ENCODE assay signal across 8 cellular contexts in the genomic region with DNA sequence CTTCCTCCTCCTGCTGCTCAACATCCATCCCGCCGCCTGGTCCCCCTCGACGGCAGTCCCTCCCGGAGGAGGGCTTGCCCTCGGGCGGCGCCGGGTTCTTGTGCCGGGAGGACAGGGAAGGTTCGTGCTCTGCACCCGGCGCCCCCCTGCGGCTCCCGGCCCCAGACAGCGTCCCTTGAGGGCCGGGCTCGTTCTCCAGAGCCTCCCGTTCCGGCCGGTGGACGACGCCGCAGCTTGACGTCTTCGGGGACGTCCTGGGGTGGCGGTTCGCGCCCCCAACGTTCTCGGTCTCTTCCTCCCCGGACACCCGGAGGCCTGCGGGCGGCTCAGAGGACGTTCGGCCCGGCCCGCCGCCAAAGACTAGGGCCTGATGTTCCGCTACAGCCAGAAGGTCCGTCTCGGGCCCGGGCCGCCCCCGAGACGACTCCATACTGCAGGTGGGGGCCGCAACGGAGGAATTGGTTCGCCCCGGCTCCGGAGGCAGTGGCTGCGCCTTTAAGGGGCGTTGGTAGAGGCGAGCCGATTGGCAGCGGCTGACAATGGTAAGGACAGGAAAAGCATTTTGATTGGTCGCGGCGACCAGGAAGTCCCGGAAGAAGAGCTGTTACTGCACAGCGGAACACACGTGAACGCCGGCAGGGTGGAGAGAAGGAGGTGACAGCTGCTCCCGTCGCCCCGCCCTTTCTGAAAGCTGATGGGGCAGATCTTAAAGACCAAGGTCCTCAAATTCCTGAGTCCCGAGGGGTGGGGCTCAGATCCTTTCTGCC. TPM values are rescaled to one million over a fixed set of nuclear protein-coding genes. Genes with fewer than 3 reads are reported as not detected.
DNase-seq lines count a peak whose midpoint lies in the region; ATAC-seq and TF ChIP-seq lines count a peak whose summit lies in the region.

A gene (minus strand): TSS at position 470 of the 767 bp plus-strand sequence. CDS start 40 bp downstream, at position 430.

- H3K9me3 ChIP-seq in DND-41 (ENCODE audit: insufficient read depth, low read length, severe bottlenecking): no peaks in the 10 kb centered on the region
- no peaks in the 10 kb centered on the region for H3K9me3 ChIP-seq in fibroblast of lung (ENCODE audit: control insufficient read depth, insufficient read depth, low read depth, low read length)

- intact Hi-C loops in natural killer cell (cut with micrococcal nuclease): loop anchor here (1.0 kb wide), 1 partner anchor 105 kb away; a partner anchor contains a TSS

- peak within 1 kb of the TSS; percentile 70 to 80 for H3K4me3 ChIP-seq in DND-41 (ENCODE audit: low read depth in 1 of 2, low read length in 2 of 2)
- H3K4me3 ChIP-seq in fibroblast of lung (replicated peaks in 1 of 4; ENCODE audit: control extremely low read depth in 1 of 4, insufficient read depth in 1 of 4, low read depth in 3 of 4, low read length in 4 of 4): peak within 1 kb of the TSS; percentile 66 to 84 (median 73)

- peak within 1 kb of the TSS; percentile 99 for H3K27ac ChIP-seq in DND-41 (ENCODE audit: low read length)
- peak within 1 kb of the TSS; percentile 61 for H3K27ac ChIP-seq in fibroblast of lung (ENCODE audit: insufficient read depth, low read length)

- DNase-seq in DND-41 (peak; percentile 98), LHCN-M2 (ENCODE audit: low read depth) (peak; percentile 98), RPMI7951 (ENCODE audit: low read depth) (peak; percentile 98), fibroblast of lung (ENCODE audit: low read depth in 2 of 2) (peak; percentile 98 to 99), natural killer cell (peak; percentile 91)
- DNase-seq in activated T-helper 1 cell treated with anti-CD3 and anti-CD28 coated beads, Interleukin-2, amount 50 U/mL, for 16 hours (ENCODE audit: low read depth in 1 of 2, low spot score in 1 of 2): peak; percentile 80 to 90
- peak; percentile 96 for DNase-seq in stimulated activated naive CD4-positive, alpha-beta T cell treated with Interleukin-2 at 50 U/mL for 16 hours (lab: John Stamatoyannopoulos, UW)

- peak within 1 kb of the TSS; percentile 70 for H3K9ac ChIP-seq in DND-41 (ENCODE audit: low read depth, low read length)
- H3K9ac ChIP-seq in fibroblast of lung (ENCODE audit: insufficient read depth, low read length): peak within 1 kb of the TSS; percentile 57

- H3K4me1 ChIP-seq in DND-41 (ENCODE audit: insufficient read depth, low read length): peaks cover 72% of the 10 kb centered on the region
- peaks cover 13% of the 10 kb centered on the region for H3K4me1 ChIP-seq in fibroblast of lung (ENCODE audit: control insufficient read depth, extremely low read depth, insufficient read depth, low read length)

- no peaks in the 10 kb centered on the region for H3K27me3 ChIP-seq in DND-41 (ENCODE audit: insufficient read depth, low read length, poor library complexity)
- H3K27me3 ChIP-seq in fibroblast of lung (ENCODE audit: control insufficient read depth, insufficient read depth, low read length): no peaks in the 10 kb centered on the region

- TF ChIP-seq CTCF in DND-41 (IDR thresholded peaks at IDR 0.05; ENCODE audit: borderline replicate concordance, extremely low read depth, low read length, poor library complexity, severe bottlenecking): no peak
- TF ChIP-seq CTCF in fibroblast of lung (conservative IDR thresholded peaks at IDR 0.05 in 1 of 2, IDR thresholded peaks at IDR 0.05 in 1 of 2; ENCODE audit: low read depth in 1 of 2, low read length in 2 of 2): peak; percentile 3 to 6
- TF ChIP-seq CTCF in natural killer cell (IDR thresholded peaks at IDR 0.05): no peak

- no peaks in the 10 kb centered on the region for H3K36me3 Mint-ChIP-seq in natural killer cell

- no peak within 1 kb of the TSS for H3K4me3 Mint-ChIP-seq in natural killer cell

- no peaks in the 10 kb centered on the region for H3K27me3 Mint-ChIP-seq in natural killer cell (ENCODE audit: low read depth in 2 of 2)

- H3K79me2 ChIP-seq in DND-41 (ENCODE audit: insufficient read depth, low read length) (peaks cover 17% of the 10 kb centered on the region), fibroblast of lung (ENCODE audit: control insufficient read depth, insufficient read depth, low read length) (peaks cover 15% of the 10 kb centered on the region)

- H2AFZ ChIP-seq in DND-41 (ENCODE audit: low read depth, low read length): peak within 1 kb of the TSS; percentile 77
- H2AFZ ChIP-seq in fibroblast of lung (ENCODE audit: low read length): peak within 1 kb of the TSS; percentile 69

- H3K4me2 ChIP-seq in DND-41 (ENCODE audit: insufficient read depth, low read length) (peak within 1 kb of the TSS; percentile 91), fibroblast of lung (ENCODE audit: extremely low read depth, insufficient read depth, low read length) (peak within 1 kb of the TSS; percentile 98)

- H3K36me3 ChIP-seq in DND-41 (ENCODE audit: insufficient read depth, low read length) (no peaks in the 10 kb centered on the region; the same call in 1 of the 2 replicates), fibroblast of lung (ENCODE audit: control insufficient read depth, insufficient read depth, low read length) (no peaks in the 10 kb centered on the region)

- H3K4me1 Mint-ChIP-seq in natural killer cell: peaks cover 13% of the 10 kb centered on the region in 2 donors

- no peaks in the 10 kb centered on the region for H3K9me3 Mint-ChIP-seq in natural killer cell

- ATAC-seq in DND-41 (ENCODE audit: insufficient read depth, low read depth): peak; percentile 76
- ATAC-seq in GM21825 (IDR thresholded peaks at IDR 0.05; ENCODE audit: unreplicated experiment): peak; percentile 37
- ATAC-seq in natural killer cell: peak; percentile 67 to 88 (median 75)

- H4K20me1 ChIP-seq in DND-41 (ENCODE audit: insufficient read depth, low read length): peaks cover 13% of the 10 kb centered on the region
- peaks cover 2% of the 10 kb centered on the region for H4K20me1 ChIP-seq in fibroblast of lung (ENCODE audit: control insufficient read depth, extremely low read depth, insufficient read depth, low read length)

- H3K27ac Mint-ChIP-seq in natural killer cell: no peak within 1 kb of the TSS

RNA-seq across cellular contexts. Expression of the gene that starts here (rescaled TPM):
- 6.9 and 7.4 TPM in 2 replicates for total RNA-seq in LHCN-M2 (2014; rRNA removed)
- polyA plus RNA-seq in LHCN-M2 (2012): 5.9 TPM
- total RNA-seq in RPMI7951 (2014; rRNA removed; shearing (Covaris generic)): 3.0 and 5.9 TPM in 2 replicates
- 6.9 and 11.4 TPM in 2 replicates for total RNA-seq in fibroblast of lung
- 2.8 and 2.9 TPM in 2 replicates for polyA plus RNA-seq in fibroblast of lung
- polyA plus RNA-seq in fibroblast of lung (2012): 4.5 and 5.6 TPM in 2 replicates
- polyA minus RNA-seq in fibroblast of lung (ENCODE audit: low replicate concordance): 3.2 and 4.0 TPM in 2 replicates
- total RNA-seq in natural killer cell: 10 to 100 TPM; 10.2 to 15.6 (median 11.6) TPM

Comparison
In these comparisons a context has a peak if more than half of its experiments do, and no peak if none do; other contexts are left out.
1. Peak in every context shown above with its lines: DNase-seq, ATAC-seq, H3K4me3 ChIP-seq and H3K27ac ChIP-seq.
2. CTCF ChIP-seq: peak in fibroblast of lung (2 of 2); none in DND-41 (single experiment) and natural killer cell (single experiment).